ENCODE assay signal across 13 cellular contexts in the genomic region with DNA sequence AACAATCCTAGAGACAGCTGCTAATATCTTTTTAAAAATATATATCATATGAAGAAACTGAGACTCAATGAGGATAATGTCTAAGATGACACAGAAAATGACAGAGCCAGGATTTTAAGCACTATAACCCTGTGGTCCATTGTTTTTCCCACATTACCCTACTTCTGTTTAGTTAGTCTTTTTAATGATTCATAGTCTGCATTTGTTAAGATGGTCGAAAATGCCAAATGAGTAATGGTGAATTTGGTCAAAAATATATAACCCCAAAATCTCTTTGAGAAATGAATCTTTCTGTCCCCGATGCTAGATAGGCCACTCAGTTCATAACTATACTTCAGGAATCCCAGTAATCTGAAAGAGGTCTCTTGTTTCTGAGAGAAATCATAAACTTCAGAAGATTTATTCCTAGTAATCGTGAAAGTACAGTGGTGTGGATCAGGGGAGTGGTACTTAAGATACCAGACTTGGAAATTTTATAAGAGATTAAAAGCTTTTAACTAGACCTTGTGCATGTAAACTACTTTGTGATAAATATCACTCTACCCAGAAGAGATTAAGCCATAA. TPM values are rescaled to one million over a fixed set of nuclear protein-coding genes. Genes with fewer than 3 reads are reported as not detected.
DNase-seq lines count a peak whose midpoint lies in the region; ATAC-seq and TF ChIP-seq lines count a peak whose summit lies in the region.
"Had no signal": no experiment of that assay in that cellular context is flagged by ENCODE, and none has a peak within 500 bp of the region (broad histone marks: within the 10 kb centered on the region; RNA-seq: fewer than 3 reads in every experiment).

No MANE protein-coding gene starts in this region.

- no CpG with 5 or more reads among the region's 3 CpGs for WGBS in mesendoderm (ENCODE audit: extremely low coverage, insufficient coverage, low lambda C conversion rate)

- H3K4me1 ChIP-seq in skeletal muscle satellite cell (ENCODE audit: control insufficient read depth, insufficient read depth, low read length) (peaks cover 54% of the 10 kb centered on the region), mesendoderm (ENCODE audit: control insufficient read depth, low read depth, low read length) (no peaks in the 10 kb centered on the region)

- DNase-seq in EL (peak; percentile 38), LHCN-M2 (ENCODE audit: low read depth) (peak; percentile 51), fibroblast of mammary gland (ENCODE audit: low read depth) (peak; percentile 71), mesendoderm (no peak)
- DNase-seq: CD8-positive, alpha-beta T cell; DND-41; NCI-H1436 treated with DMSO at 0.1 percent for 48 hours; NCI-H2081; NCI-H524 had no signal

- H2BK120ac ChIP-seq in mesendoderm (ENCODE audit: low read depth, low read length) = no peak overlapping the region

- peak overlapping the region; percentile 51 for H3K4me2 ChIP-seq in skeletal muscle satellite cell (ENCODE audit: low read length)
- no peak overlapping the region for H3K4me2 ChIP-seq in mesendoderm (ENCODE audit: low read length)

- H2AK5ac ChIP-seq in mesendoderm (ENCODE audit: low read length) = no peak overlapping the region

- H4K8ac ChIP-seq in mesendoderm (ENCODE audit: low read depth, low read length) = no peak overlapping the region

- H3K27me3 ChIP-seq in skeletal muscle satellite cell (ENCODE audit: control insufficient read depth, insufficient read depth, low read length) (no peaks in the 10 kb centered on the region), mesendoderm (ENCODE audit: insufficient read depth, low read length, poor library complexity) (no peaks in the 10 kb centered on the region)

- no peak overlapping the region for H3K27ac ChIP-seq in mesendoderm (ENCODE audit: low read depth, low read length)

- H3K9me3 ChIP-seq in skeletal muscle satellite cell (replicated peaks; ENCODE audit: low read length) = no peaks in the 10 kb centered on the region

- no peak overlapping the region for H4K5ac ChIP-seq in mesendoderm (ENCODE audit: low read length)

- H3K18ac ChIP-seq in mesendoderm (ENCODE audit: low read length) = no peak overlapping the region

- H3K56ac ChIP-seq in mesendoderm (ENCODE audit: low read length) = no peak overlapping the region

- H3K9ac ChIP-seq in skeletal muscle satellite cell (ENCODE audit: low read depth, low read length) (peak overlapping the region; percentile 45), mesendoderm (ENCODE audit: low read length) (no peak overlapping the region)

- no peak overlapping the region for H3K4ac ChIP-seq in mesendoderm (ENCODE audit: low read depth, low read length)

- H3K36me3 ChIP-seq in skeletal muscle satellite cell (ENCODE audit: insufficient read depth, low read length) = peaks cover 55% of the 10 kb centered on the region
- H3K36me3 ChIP-seq in mesendoderm (ENCODE audit: control insufficient read depth, insufficient read depth, low read length) = no peaks in the 10 kb centered on the region

- H3K4me3 ChIP-seq in fibroblast of mammary gland (ENCODE audit: control insufficient read depth, low read depth, low read length) (no peak overlapping the region), skeletal muscle satellite cell (ENCODE audit: low read length) (no peak overlapping the region), mesendoderm (ENCODE audit: low read length) (no peak overlapping the region)
- H3K4me3 ChIP-seq: K562 had no signal

- ATAC-seq in HG02588 (IDR thresholded peaks at IDR 0.05; ENCODE audit: unreplicated experiment) (no peak), HG03520 (IDR thresholded peaks at IDR 0.05; ENCODE audit: unreplicated experiment) (no peak)
- ATAC-seq: CD8-positive, alpha-beta T cell; K562 had no signal

- no peak for TF ChIP-seq CTCF in fibroblast of mammary gland (conservative IDR thresholded peaks at IDR 0.05; ENCODE audit: control insufficient read depth, insufficient read depth, low read depth, low read length)

- H2BK5ac ChIP-seq in mesendoderm (ENCODE audit: low read length) = no peak overlapping the region

- H3K79me2 ChIP-seq in mesendoderm (ENCODE audit: control insufficient read depth, insufficient read depth, low read length) = peaks cover 2% of the 10 kb centered on the region

- no peak overlapping the region for H2BK15ac ChIP-seq in mesendoderm (replicated peaks; ENCODE audit: low read depth)

- no peak overlapping the region for H3K23ac ChIP-seq in mesendoderm (ENCODE audit: low read length)

- H3K79me1 ChIP-seq in mesendoderm (ENCODE audit: low read length) = peaks cover 1% of the 10 kb centered on the region

RNA-seq across cellular contexts. Expression of gene RTRAF, which starts 10.8 kb away (rescaled TPM):
- total RNA-seq in LHCN-M2 (2014; rRNA removed) = 60.4 and 80.8 TPM in 2 replicates
- 219 TPM for polyA plus RNA-seq in LHCN-M2 (2012)
- 76.8 and 81.9 TPM in 2 replicates for total RNA-seq in skeletal muscle satellite cell (2012; rRNA removed)
- polyA plus RNA-seq in mesendoderm (2013, experiment 1 of 2) = 801 TPM
- polyA plus RNA-seq in mesendoderm (2013, experiment 2 of 2) = 797 TPM
